In genomic region chr5:32852535-32852934, GRCh38 we compare ENCODE assay signal across 8 cellular contexts.
DNase-seq lines count a peak whose midpoint lies in the region; ATAC-seq and TF ChIP-seq lines count a peak whose summit lies in the region.

No MANE protein-coding gene starts in this region.

- intact Hi-C loops in Right ventricle myocardium superior (cut with DNase I), result no loop called here

- ATAC-seq in RWPE2 (ENCODE audit: low read depth), result 0 out of 3 replicates have a peak, but pooled peaks have one; percentile 40
- ATAC-seq in Right ventricle myocardium superior (ENCODE audit: poor library complexity), result peak; percentile 83
- ATAC-seq in stimulated activated memory B cell treated with anti-CD40 and anti-IgM and Interleukin-4, amounts not matched to agents 10 μg/mL and 1 μg/mL and 100 μg/mL, for 72 hours, result no peak
- ATAC-seq in HG02885 (IDR thresholded peaks at IDR 0.05; ENCODE audit: poor library complexity, unreplicated experiment), result no peak

- no peak overlapping the region for H3K27ac Mint-ChIP-seq in stimulated activated memory B cell treated with anti-CD40 and anti-IgM and Interleukin-4, amounts not matched to agents 10 μg/mL and 1 μg/mL and 100 μg/mL, for 72 hours

- peaks cover 10% of the 10 kb centered on the region for H3K9me3 Mint-ChIP-seq in stimulated activated memory B cell treated with anti-CD40 and anti-IgM and Interleukin-4, amounts not matched to agents 10 μg/mL and 1 μg/mL and 100 μg/mL, for 72 hours

- no peaks in the 10 kb centered on the region for H3K36me3 Mint-ChIP-seq in stimulated activated memory B cell treated with anti-CD40 and anti-IgM and Interleukin-4, amounts not matched to agents 10 μg/mL and 1 μg/mL and 100 μg/mL, for 72 hours

- H3K36me3 ChIP-seq in RWPE2 (ENCODE audit: low read depth), result no peaks in the 10 kb centered on the region

- no peak for TF ChIP-seq POLR2A in erythroblast (IDR thresholded peaks at IDR 0.05; ENCODE audit: low read length)

- no peaks in the 10 kb centered on the region for H3K27me3 ChIP-seq in RWPE2 (ENCODE audit: insufficient read depth, poor library complexity, severe bottlenecking)

- no peaks in the 10 kb centered on the region for H3K4me1 ChIP-seq in RWPE2 (ENCODE audit: insufficient read depth, poor library complexity, severe bottlenecking)

- no peaks in the 10 kb centered on the region for H3K27me3 Mint-ChIP-seq in stimulated activated memory B cell treated with anti-CD40 and anti-IgM and Interleukin-4, amounts not matched to agents 10 μg/mL and 1 μg/mL and 100 μg/mL, for 72 hours

- H3K27ac ChIP-seq in RWPE2 (ENCODE audit: poor library complexity, severe bottlenecking), result no peak overlapping the region

- no peak overlapping the region for H3K4me3 Mint-ChIP-seq in stimulated activated memory B cell treated with anti-CD40 and anti-IgM and Interleukin-4, amounts not matched to agents 10 μg/mL and 1 μg/mL and 100 μg/mL, for 72 hours

- TF ChIP-seq CTCF in GM20000 (IDR thresholded peaks at IDR 0.05; ENCODE audit: extremely low read depth, missing control alignments), result peak; percentile 7
- TF ChIP-seq CTCF in RWPE2 (IDR thresholded peaks at IDR 0.05; ENCODE audit: poor library complexity, severe bottlenecking), result peak; percentile 52

- DNase-seq in GM20000 (ENCODE audit: low spot score), result no peak
- DNase-seq in RWPE2 (ENCODE audit: low spot score), result no peak
- DNase-seq in Right ventricle myocardium superior, result peak; percentile 40
- DNase-seq in renal cortical epithelial cell (ENCODE audit: low read depth), result peak; percentile 80
- DNase-seq in NOMO-1 treated with dmso at 0.1 percent for 144 hours (lab: John Stamatoyannopoulos, UW; ENCODE audit: unreplicated experiment), result no peak
- no peak for DNase-seq in erythroblast (lab: John Stamatoyannopoulos, UW)

- no peaks in the 10 kb centered on the region for H3K4me1 Mint-ChIP-seq in stimulated activated memory B cell treated with anti-CD40 and anti-IgM and Interleukin-4, amounts not matched to agents 10 μg/mL and 1 μg/mL and 100 μg/mL, for 72 hours

- H3K4me3 ChIP-seq in RWPE2 (ENCODE audit: severe bottlenecking), result no peak overlapping the region

- no peaks in the 10 kb centered on the region for H3K9me3 ChIP-seq in RWPE2 (ENCODE audit: severe bottlenecking)

Comparison
In these comparisons a context has a peak if more than half of its experiments do, and no peak if none do; other contexts are left out.
1. DNase-seq: peak in Right ventricle myocardium superior (single experiment) and renal cortical epithelial cell (single experiment); none in GM20000 (single experiment), RWPE2 (single experiment), NOMO-1 treated with dmso at 0.1 percent for 144 hours (single experiment) and erythroblast (0 of 2).
2. ATAC-seq: peak in RWPE2 (single experiment) and Right ventricle myocardium superior (single experiment); none in stimulated activated memory B cell treated with anti-CD40 and anti-IgM and Interleukin-4, amounts not matched to agents 10 μg/mL and 1 μg/mL and 100 μg/mL, for 72 hours (single experiment) and HG02885 (single experiment).